In the genomic region with DNA sequence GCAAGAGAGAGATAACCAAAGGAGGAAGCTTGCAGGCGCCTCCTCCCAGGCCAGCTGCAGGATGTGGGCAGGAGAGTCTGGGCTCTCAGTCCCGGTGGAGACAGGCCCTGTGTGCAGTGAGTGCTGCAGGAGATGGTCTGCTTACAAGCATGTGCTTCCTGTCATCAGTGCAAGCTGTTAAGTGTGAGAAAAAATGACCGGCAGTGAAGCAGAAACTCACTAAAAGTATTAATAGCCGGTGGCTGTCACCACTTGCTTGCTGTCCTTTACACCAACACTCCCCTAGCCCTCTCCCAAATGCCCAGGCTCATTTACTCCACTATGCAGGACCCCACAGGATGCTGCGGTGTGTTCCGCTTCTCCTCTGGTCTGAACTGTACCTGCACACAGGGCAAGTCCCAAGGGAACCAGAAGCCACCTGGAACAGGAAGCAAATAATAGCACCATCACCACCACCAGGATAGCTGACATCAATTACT, we compare ENCODE assay signal across 1 cellular context.
TF ChIP-seq lines count a peak whose summit lies in the region.

No MANE protein-coding gene starts in this region.

TF ChIP-seq in GM12878, 131 proteins besides CTCF, POLR2A, EP300 and RAD21 (continued from another document and continues in another):
- TF ChIP-seq, protein P1, sequence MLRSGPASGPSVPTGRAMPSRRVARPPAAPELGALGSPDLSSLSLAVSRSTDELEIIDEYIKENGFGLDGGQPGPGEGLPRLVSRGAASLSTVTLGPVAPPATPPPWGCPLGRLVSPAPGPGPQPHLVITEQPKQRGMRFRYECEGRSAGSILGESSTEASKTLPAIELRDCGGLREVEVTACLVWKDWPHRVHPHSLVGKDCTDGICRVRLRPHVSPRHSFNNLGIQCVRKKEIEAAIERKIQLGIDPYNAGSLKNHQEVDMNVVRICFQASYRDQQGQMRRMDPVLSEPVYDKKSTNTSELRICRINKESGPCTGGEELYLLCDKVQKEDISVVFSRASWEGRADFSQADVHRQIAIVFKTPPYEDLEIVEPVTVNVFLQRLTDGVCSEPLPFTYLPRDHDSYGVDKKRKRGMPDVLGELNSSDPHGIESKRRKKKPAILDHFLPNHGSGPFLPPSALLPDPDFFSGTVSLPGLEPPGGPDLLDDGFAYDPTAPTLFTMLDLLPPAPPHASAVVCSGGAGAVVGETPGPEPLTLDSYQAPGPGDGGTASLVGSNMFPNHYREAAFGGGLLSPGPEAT (IDR thresholded peaks at IDR 0.05; ENCODE audit: low read depth): peak; percentile 52; the same call in 1 of the 2 replicates
- TF ChIP-seq, protein P2, sequence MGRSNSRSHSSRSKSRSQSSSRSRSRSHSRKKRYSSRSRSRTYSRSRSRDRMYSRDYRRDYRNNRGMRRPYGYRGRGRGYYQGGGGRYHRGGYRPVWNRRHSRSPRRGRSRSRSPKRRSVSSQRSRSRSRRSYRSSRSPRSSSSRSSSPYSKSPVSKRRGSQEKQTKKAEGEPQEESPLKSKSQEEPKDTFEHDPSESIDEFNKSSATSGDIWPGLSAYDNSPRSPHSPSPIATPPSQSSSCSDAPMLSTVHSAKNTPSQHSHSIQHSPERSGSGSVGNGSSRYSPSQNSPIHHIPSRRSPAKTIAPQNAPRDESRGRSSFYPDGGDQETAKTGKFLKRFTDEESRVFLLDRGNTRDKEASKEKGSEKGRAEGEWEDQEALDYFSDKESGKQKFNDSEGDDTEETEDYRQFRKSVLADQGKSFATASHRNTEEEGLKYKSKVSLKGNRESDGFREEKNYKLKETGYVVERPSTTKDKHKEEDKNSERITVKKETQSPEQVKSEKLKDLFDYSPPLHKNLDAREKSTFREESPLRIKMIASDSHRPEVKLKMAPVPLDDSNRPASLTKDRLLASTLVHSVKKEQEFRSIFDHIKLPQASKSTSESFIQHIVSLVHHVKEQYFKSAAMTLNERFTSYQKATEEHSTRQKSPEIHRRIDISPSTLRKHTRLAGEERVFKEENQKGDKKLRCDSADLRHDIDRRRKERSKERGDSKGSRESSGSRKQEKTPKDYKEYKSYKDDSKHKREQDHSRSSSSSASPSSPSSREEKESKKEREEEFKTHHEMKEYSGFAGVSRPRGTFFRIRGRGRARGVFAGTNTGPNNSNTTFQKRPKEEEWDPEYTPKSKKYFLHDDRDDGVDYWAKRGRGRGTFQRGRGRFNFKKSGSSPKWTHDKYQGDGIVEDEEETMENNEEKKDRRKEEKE (IDR thresholded peaks at IDR 0.05): no peak
- TF ChIP-seq, protein P3, sequence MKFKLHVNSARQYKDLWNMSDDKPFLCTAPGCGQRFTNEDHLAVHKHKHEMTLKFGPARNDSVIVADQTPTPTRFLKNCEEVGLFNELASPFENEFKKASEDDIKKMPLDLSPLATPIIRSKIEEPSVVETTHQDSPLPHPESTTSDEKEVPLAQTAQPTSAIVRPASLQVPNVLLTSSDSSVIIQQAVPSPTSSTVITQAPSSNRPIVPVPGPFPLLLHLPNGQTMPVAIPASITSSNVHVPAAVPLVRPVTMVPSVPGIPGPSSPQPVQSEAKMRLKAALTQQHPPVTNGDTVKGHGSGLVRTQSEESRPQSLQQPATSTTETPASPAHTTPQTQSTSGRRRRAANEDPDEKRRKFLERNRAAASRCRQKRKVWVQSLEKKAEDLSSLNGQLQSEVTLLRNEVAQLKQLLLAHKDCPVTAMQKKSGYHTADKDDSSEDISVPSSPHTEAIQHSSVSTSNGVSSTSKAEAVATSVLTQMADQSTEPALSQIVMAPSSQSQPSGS (IDR thresholded peaks at IDR 0.05; ENCODE audit: low read length): no peak
- no peak for TF ChIP-seq SMARCA5 (IDR thresholded peaks at IDR 0.05)
- no peak for TF ChIP-seq CHD2 (IDR thresholded peaks at IDR 0.05; ENCODE audit: borderline replicate concordance, low read depth, low read length)
- no peak for TF ChIP-seq KAT2A (conservative IDR thresholded peaks at IDR 0.05; ENCODE audit: control insufficient read depth, low read depth, low read length)
- TF ChIP-seq BHLHE40 (IDR thresholded peaks at IDR 0.05; ENCODE audit: borderline replicate concordance in 1 of 2, low read depth in 2 of 2, low read length in 1 of 2): peak in 1 of 2 experiments; percentile 35; a peak in 1 of 4 replicates
- TF ChIP-seq, protein P4, sequence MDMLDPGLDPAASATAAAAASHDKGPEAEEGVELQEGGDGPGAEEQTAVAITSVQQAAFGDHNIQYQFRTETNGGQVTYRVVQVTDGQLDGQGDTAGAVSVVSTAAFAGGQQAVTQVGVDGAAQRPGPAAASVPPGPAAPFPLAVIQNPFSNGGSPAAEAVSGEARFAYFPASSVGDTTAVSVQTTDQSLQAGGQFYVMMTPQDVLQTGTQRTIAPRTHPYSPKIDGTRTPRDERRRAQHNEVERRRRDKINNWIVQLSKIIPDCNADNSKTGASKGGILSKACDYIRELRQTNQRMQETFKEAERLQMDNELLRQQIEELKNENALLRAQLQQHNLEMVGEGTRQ (IDR thresholded peaks at IDR 0.05; ENCODE audit: borderline replicate concordance, low read depth, low read length): no peak
- no peak for TF ChIP-seq POLR2AphosphoS5 (IDR thresholded peaks at IDR 0.05; ENCODE audit: low read length)
- no peak for TF ChIP-seq SMC3 (IDR thresholded peaks at IDR 0.05; ENCODE audit: borderline replicate concordance, low read length)
- no peak for TF ChIP-seq SUPT20H (IDR thresholded peaks at IDR 0.05; ENCODE audit: borderline replicate concordance, control insufficient read depth, low read depth, low read length)
- no peak for TF ChIP-seq CBX3 (IDR thresholded peaks at IDR 0.05; ENCODE audit: borderline replicate concordance, low read depth)
- TF ChIP-seq CBFB (IDR thresholded peaks at IDR 0.05; ENCODE audit: low read depth): no peak
- TF ChIP-seq TARDBP (IDR thresholded peaks at IDR 0.05; ENCODE audit: borderline replicate concordance): no peak
- peak; percentile 14; the same call in 1 of the 2 replicates for TF ChIP-seq PAX5 (IDR thresholded peaks at IDR 0.05; ENCODE audit: borderline replicate concordance, low read depth, low read length)
- TF ChIP-seq, protein P5, sequence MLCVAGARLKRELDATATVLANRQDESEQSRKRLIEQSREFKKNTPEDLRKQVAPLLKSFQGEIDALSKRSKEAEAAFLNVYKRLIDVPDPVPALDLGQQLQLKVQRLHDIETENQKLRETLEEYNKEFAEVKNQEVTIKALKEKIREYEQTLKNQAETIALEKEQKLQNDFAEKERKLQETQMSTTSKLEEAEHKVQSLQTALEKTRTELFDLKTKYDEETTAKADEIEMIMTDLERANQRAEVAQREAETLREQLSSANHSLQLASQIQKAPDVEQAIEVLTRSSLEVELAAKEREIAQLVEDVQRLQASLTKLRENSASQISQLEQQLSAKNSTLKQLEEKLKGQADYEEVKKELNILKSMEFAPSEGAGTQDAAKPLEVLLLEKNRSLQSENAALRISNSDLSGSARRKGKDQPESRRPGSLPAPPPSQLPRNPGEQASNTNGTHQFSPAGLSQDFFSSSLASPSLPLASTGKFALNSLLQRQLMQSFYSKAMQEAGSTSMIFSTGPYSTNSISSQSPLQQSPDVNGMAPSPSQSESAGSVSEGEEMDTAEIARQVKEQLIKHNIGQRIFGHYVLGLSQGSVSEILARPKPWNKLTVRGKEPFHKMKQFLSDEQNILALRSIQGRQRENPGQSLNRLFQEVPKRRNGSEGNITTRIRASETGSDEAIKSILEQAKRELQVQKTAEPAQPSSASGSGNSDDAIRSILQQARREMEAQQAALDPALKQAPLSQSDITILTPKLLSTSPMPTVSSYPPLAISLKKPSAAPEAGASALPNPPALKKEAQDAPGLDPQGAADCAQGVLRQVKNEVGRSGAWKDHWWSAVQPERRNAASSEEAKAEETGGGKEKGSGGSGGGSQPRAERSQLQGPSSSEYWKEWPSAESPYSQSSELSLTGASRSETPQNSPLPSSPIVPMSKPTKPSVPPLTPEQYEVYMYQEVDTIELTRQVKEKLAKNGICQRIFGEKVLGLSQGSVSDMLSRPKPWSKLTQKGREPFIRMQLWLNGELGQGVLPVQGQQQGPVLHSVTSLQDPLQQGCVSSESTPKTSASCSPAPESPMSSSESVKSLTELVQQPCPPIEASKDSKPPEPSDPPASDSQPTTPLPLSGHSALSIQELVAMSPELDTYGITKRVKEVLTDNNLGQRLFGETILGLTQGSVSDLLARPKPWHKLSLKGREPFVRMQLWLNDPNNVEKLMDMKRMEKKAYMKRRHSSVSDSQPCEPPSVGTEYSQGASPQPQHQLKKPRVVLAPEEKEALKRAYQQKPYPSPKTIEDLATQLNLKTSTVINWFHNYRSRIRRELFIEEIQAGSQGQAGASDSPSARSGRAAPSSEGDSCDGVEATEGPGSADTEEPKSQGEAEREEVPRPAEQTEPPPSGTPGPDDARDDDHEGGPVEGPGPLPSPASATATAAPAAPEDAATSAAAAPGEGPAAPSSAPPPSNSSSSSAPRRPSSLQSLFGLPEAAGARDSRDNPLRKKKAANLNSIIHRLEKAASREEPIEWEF (IDR thresholded peaks at IDR 0.05; ENCODE audit: insufficient replicate concordance, low read depth, low read length): no peak
- TF ChIP-seq YY1 (IDR thresholded peaks at IDR 0.05; ENCODE audit: low read depth, low read length): no peak
- peak; percentile 40 for TF ChIP-seq IKZF1 (conservative IDR thresholded peaks at IDR 0.05)
- TF ChIP-seq TCF12 (IDR thresholded peaks at IDR 0.05; ENCODE audit: low read depth, low read length): 0 out of 2 replicates have a peak, but pooled peaks have one; percentile 52
- peak; percentile 38; the same call in 1 of the 2 replicates for TF ChIP-seq NFIC (IDR thresholded peaks at IDR 0.05; ENCODE audit: low read depth, low read length)
- TF ChIP-seq RELA (IDR thresholded peaks at IDR 0.05; ENCODE audit: borderline replicate concordance, partially characterized antibody): no peak
- 0 out of 2 replicates have a peak, but pooled peaks have one; percentile 1 for TF ChIP-seq SPI1 (IDR thresholded peaks at IDR 0.05; ENCODE audit: borderline replicate concordance, insufficient read depth, low read depth, low read length)
- peak; percentile 57; the same call in 1 of the 2 replicates for TF ChIP-seq EED (IDR thresholded peaks at IDR 0.05; ENCODE audit: low read depth)
- no peak for TF ChIP-seq HDGF (IDR thresholded peaks at IDR 0.05)
- TF ChIP-seq POU2F2 (IDR thresholded peaks at IDR 0.05; ENCODE audit: borderline replicate concordance, low read depth, low read length): no peak
- TF ChIP-seq CHD1 (IDR thresholded peaks at IDR 0.05; ENCODE audit: low read depth, low read length): no peak
- no peak for TF ChIP-seq SIX5 (IDR thresholded peaks at IDR 0.05; ENCODE audit: low read depth, low read length, severe bottlenecking)
- 0 out of 2 replicates have a peak, but pooled peaks have one; percentile 18 for TF ChIP-seq GATAD2B (conservative IDR thresholded peaks at IDR 0.05; ENCODE audit: low read depth)
- no peak for TF ChIP-seq FOXK2 (IDR thresholded peaks at IDR 0.05)
- TF ChIP-seq, protein P6, sequence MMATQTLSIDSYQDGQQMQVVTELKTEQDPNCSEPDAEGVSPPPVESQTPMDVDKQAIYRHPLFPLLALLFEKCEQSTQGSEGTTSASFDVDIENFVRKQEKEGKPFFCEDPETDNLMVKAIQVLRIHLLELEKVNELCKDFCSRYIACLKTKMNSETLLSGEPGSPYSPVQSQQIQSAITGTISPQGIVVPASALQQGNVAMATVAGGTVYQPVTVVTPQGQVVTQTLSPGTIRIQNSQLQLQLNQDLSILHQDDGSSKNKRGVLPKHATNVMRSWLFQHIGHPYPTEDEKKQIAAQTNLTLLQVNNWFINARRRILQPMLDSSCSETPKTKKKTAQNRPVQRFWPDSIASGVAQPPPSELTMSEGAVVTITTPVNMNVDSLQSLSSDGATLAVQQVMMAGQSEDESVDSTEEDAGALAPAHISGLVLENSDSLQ (IDR thresholded peaks at IDR 0.05): no peak
- peak; percentile 76 for TF ChIP-seq TCF3 (IDR thresholded peaks at IDR 0.05; ENCODE audit: borderline replicate concordance, insufficient read depth, low read depth, low read length)
- TF ChIP-seq, protein P7, sequence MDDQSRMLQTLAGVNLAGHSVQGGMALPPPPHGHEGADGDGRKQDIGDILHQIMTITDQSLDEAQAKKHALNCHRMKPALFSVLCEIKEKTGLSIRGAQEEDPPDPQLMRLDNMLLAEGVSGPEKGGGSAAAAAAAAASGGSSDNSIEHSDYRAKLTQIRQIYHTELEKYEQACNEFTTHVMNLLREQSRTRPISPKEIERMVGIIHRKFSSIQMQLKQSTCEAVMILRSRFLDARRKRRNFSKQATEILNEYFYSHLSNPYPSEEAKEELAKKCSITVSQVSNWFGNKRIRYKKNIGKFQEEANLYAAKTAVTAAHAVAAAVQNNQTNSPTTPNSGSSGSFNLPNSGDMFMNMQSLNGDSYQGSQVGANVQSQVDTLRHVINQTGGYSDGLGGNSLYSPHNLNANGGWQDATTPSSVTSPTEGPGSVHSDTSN (IDR thresholded peaks at IDR 0.05; ENCODE audit: insufficient replicate concordance, low read depth, low read length): no peak
- TF ChIP-seq IKZF2 (IDR thresholded peaks at IDR 0.05): peak; percentile 29 to 51
- no peak for TF ChIP-seq NR2F1 (conservative IDR thresholded peaks at IDR 0.05)
- TF ChIP-seq, protein P8, sequence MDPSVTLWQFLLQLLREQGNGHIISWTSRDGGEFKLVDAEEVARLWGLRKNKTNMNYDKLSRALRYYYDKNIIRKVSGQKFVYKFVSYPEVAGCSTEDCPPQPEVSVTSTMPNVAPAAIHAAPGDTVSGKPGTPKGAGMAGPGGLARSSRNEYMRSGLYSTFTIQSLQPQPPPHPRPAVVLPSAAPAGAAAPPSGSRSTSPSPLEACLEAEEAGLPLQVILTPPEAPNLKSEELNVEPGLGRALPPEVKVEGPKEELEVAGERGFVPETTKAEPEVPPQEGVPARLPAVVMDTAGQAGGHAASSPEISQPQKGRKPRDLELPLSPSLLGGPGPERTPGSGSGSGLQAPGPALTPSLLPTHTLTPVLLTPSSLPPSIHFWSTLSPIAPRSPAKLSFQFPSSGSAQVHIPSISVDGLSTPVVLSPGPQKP (IDR thresholded peaks at IDR 0.05; ENCODE audit: low read depth, low read length): no peak
- no peak for TF ChIP-seq ZNF622 (IDR thresholded peaks at IDR 0.05)
- TF ChIP-seq NR2C1 (IDR thresholded peaks at IDR 0.05): no peak
- no peak for TF ChIP-seq SREBF1 (IDR thresholded peaks at IDR 0.05; ENCODE audit: low read length)
- no peak for TF ChIP-seq JUNB (IDR thresholded peaks at IDR 0.05)
- TF ChIP-seq BRCA1 (IDR thresholded peaks at IDR 0.05; ENCODE audit: low read depth, low read length): no peak
